1 cellular context compared by ENCODE assay signal in genomic region chr12:68348419-68348818, GRCh38.
TF ChIP-seq lines count a peak whose summit lies in the region.

No MANE protein-coding gene starts in this region.

TF ChIP-seq in H1, 55 proteins besides CTCF, POLR2A, EP300 and RAD21 (continued from another document):
- TF ChIP-seq CEBPB (IDR thresholded peaks at IDR 0.05; ENCODE audit: low read depth, low read length) (no peak), HDAC2 (IDR thresholded peaks at IDR 0.05; ENCODE audit: borderline replicate concordance in 1 of 2, low read depth in 2 of 2, low read length in 2 of 2) (no peak)
TF ChIP-seq in H1: peak in this region for 0.
